8 cellular contexts compared by ENCODE assay signal in genomic region chr14:68911594-68912227, GRCh38.
DNase-seq lines count a peak whose midpoint lies in the region; ATAC-seq, FAIRE-seq and TF ChIP-seq lines count a peak whose summit lies in the region.

No MANE protein-coding gene starts in this region.

- WGBS in lower leg skin, 2 donors, result 41 to 46% methylated on average over 12 of the region's 12 CpGs

- peak in 1 of 3 donors; percentile 75 for TF ChIP-seq CTCF in lower leg skin (IDR thresholded peaks at IDR 0.05)

- intact Hi-C loops in lower leg skin (cut with DNase I; ENCODE audit: low total_unique reads), result loop anchor here (5.0 kb wide), 1 partner anchor 181 kb away; no protein-coding TSS in a partner anchor

- TF ChIP-seq POLR2A in lower leg skin (IDR thresholded peaks at IDR 0.05), result no peak

- peak; percentile 92 for FAIRE-seq in G401.6 (lab: Jason Lieb, UNC)

- ATAC-seq in HG03175 (IDR thresholded peaks at IDR 0.05; ENCODE audit: unreplicated experiment) (peak; percentile 70), HG03025 (IDR thresholded peaks at IDR 0.05; ENCODE audit: low FRiP score, unreplicated experiment) (no peak)

- DNase-seq in NCI-H526 treated with DMSO at 0.1 percent for 48 hours (lab: John Stamatoyannopoulos, UW) (peak; percentile 42), dermis microvascular lymphatic vessel endothelial cell (ENCODE audit: low read depth in 2 of 2) (peak; percentile 63 to 85), lower leg skin (ENCODE audit: low spot score in 2 of 2) (peak; percentile 59 to 94)
- DNase-seq in activated CD4-positive, alpha-beta T cell treated with anti-CD3 and anti-CD28 coated beads, Interleukin-2, amount 50 U/mL, for 4 hours, result peak; percentile 71 to 75
- DNase-seq in stimulated activated CD8-positive, alpha-beta memory T cell treated with anti-CD3 and anti-CD28 coated beads, Interleukin-12 subunit alpha, Interleukin-12 subunit beta, amount 100 ng/mL, for 1 hour (ENCODE audit: low read depth), result peak; percentile 72

- H3K4me3 ChIP-seq in lower leg skin (ENCODE audit: low read depth, poor library complexity, severe bottlenecking), result no peak overlapping the region
